8 cellular contexts compared by ENCODE assay signal in the genomic region with DNA sequence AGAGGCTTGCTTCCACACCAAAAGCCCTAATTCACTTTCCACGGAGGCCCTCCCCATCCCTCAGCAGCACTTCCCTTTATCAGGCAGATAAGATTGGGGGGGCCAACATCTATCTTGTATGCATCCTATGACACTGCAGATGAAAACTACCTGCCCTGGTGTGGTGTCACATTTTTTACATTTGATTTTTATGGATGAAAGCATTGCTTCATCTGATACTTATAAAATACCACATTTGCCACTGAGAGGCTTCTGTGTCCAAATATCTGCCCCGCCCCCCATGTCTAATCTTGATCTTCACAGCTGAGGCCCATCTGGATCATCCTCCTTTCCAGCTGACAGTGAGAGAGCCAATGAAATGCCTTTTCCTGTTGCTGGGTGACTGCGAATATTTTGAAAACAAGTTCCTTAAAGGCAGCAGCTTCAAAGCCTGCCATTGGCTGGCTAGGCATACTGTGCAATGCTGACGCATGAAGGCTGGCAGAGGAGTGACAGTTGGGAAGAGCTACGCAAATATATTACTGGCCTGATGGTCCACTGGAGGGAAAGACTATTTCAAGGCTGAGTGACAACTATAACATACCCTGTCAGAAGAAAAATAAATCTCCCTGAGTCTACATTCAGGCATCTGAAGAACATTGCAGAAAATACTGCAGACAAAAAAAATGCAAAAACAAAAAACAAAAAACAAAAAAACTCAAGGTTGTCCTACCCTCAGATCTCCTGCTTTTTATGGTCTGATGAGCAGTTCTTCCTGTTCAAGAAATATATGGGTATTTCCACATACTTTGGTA.
DNase-seq lines count a peak whose midpoint lies in the region; ATAC-seq and TF ChIP-seq lines count a peak whose summit lies in the region.

No MANE protein-coding gene starts in this region.

- H3K9me3 Mint-ChIP-seq in GM23338 = no peaks in the 10 kb centered on the region
- no peaks in the 10 kb centered on the region for H3K9me3 Mint-ChIP-seq in nephron progenitor cell

- H3K27ac Mint-ChIP-seq in GM23338 (no peak overlapping the region), nephron progenitor cell (peak overlapping the region; percentile 99)

- no peaks in the 10 kb centered on the region for H4K20me1 ChIP-seq in GM23338 (replicated peaks; ENCODE audit: insufficient read depth)

- H3K4me3 Mint-ChIP-seq in GM23338 (no peak overlapping the region), nephron progenitor cell (peak overlapping the region; percentile 29)

- peak; percentile 76 for DNase-seq in AG08396 (ENCODE audit: low spot score)
- peak; percentile 78 for DNase-seq in GM23338 (ENCODE audit: low spot score)
- peak; percentile 94 for DNase-seq in fibroblast of mammary gland (ENCODE audit: low read depth)
- DNase-seq in nephron progenitor cell = peak; percentile 20
- DNase-seq in stimulated activated CD4-positive, alpha-beta T cell treated with anti-CD3 and anti-CD28 coated beads, Interleukin-12 subunit alpha, Interleukin-12 subunit beta, amount 100 ng/mL, for 4 hours = no peak
- no peak for DNase-seq in effector CD4-positive, alpha-beta T cell

- H3K4me2 ChIP-seq in GM23338 = no peak overlapping the region

- ATAC-seq in GM23338 = peak; percentile 54
- peak; percentile 82 for ATAC-seq in SK-N-SH treated with all-trans-retinoic acid at 6 μM for 48 hours
- ATAC-seq in HG02623 (IDR thresholded peaks at IDR 0.05; ENCODE audit: unreplicated experiment) = no peak

- H3K27ac ChIP-seq in GM23338 (ENCODE audit: low read depth) = no peak overlapping the region

- H3K4me3 ChIP-seq in GM23338 (no peak overlapping the region), fibroblast of mammary gland (ENCODE audit: control insufficient read depth, low read depth, low read length) (no peak overlapping the region)

- H3K27me3 ChIP-seq in GM23338 (ENCODE audit: insufficient read depth) = no peaks in the 10 kb centered on the region

- H3K36me3 ChIP-seq in GM23338 (ENCODE audit: insufficient read depth) = no peaks in the 10 kb centered on the region

- no peaks in the 10 kb centered on the region for H3F3A ChIP-seq in GM23338 (replicated peaks; ENCODE audit: low read depth)

- no peaks in the 10 kb centered on the region for H3K9me2 ChIP-seq in GM23338 (ENCODE audit: insufficient read depth)

- TF ChIP-seq CTCF in GM23338 (conservative IDR thresholded peaks at IDR 0.05; ENCODE audit: low read depth in 2 of 2) = no peak
- no peak for TF ChIP-seq CTCF in fibroblast of mammary gland (conservative IDR thresholded peaks at IDR 0.05; ENCODE audit: control insufficient read depth, insufficient read depth, low read depth, low read length)
- TF ChIP-seq CTCF in nephron progenitor cell (IDR thresholded peaks at IDR 0.05) = no peak

- no peaks in the 10 kb centered on the region for H3K36me3 Mint-ChIP-seq in GM23338 (ENCODE audit: low read depth)
- no peaks in the 10 kb centered on the region for H3K36me3 Mint-ChIP-seq in nephron progenitor cell (ENCODE audit: low read depth)

- H2AFZ ChIP-seq in GM23338 = no peak overlapping the region

- H3K27me3 Mint-ChIP-seq in GM23338 (ENCODE audit: insufficient read depth, low read depth, poor library complexity) (peaks cover 4% of the 10 kb centered on the region), nephron progenitor cell (ENCODE audit: low read depth, poor library complexity) (peaks cover 7% of the 10 kb centered on the region)

- H3K4me1 Mint-ChIP-seq in GM23338 (peaks cover 28% of the 10 kb centered on the region), nephron progenitor cell (peaks cover 72% of the 10 kb centered on the region)

- H3K4me1 ChIP-seq in GM23338 (ENCODE audit: insufficient read depth) = no peaks in the 10 kb centered on the region; the same call in 1 of the 2 replicates

- H3K79me2 ChIP-seq in GM23338 (replicated peaks; ENCODE audit: insufficient read depth) = no peaks in the 10 kb centered on the region

TF ChIP-seq in GM23338, 12 proteins besides CTCF, POLR2A, EP300 and RAD21:
- TF ChIP-seq EZH2phosphoT487 (IDR thresholded peaks at IDR 0.05; ENCODE audit: unreplicated experiment) (no peak), CREB1 (CRISPR knock-in tag; IDR thresholded peaks at IDR 0.05; ENCODE audit: low read depth) (0 out of 2 replicates have a peak, but pooled peaks have one; percentile 22)

TF ChIP-seq in SK-N-SH treated with all-trans-retinoic acid at 6 μM for 48 hours, 23 proteins besides CTCF, POLR2A, EP300 and RAD21:
- TF ChIP-seq TOX (CRISPR knock-in tag; IDR thresholded peaks at IDR 0.05; ENCODE audit: borderline replicate concordance) (no peak), TCF4 (CRISPR knock-in tag; IDR thresholded peaks at IDR 0.05; ENCODE audit: borderline replicate concordance) (peak; percentile 40; the same call in 1 of the 2 replicates)

Comparison
In these comparisons a context has a peak if more than half of its experiments do, and no peak if none do; other contexts are left out.
1. DNase-seq: peak in AG08396 (single experiment), GM23338 (single experiment), fibroblast of mammary gland (single experiment) and nephron progenitor cell (single experiment); none in stimulated activated CD4-positive, alpha-beta T cell treated with anti-CD3 and anti-CD28 coated beads, Interleukin-12 subunit alpha, Interleukin-12 subunit beta, amount 100 ng/mL, for 4 hours (single experiment) and effector CD4-positive, alpha-beta T cell (single experiment).